Comparison of ENCODE assay signal across 8 cellular contexts in the genomic region with DNA sequence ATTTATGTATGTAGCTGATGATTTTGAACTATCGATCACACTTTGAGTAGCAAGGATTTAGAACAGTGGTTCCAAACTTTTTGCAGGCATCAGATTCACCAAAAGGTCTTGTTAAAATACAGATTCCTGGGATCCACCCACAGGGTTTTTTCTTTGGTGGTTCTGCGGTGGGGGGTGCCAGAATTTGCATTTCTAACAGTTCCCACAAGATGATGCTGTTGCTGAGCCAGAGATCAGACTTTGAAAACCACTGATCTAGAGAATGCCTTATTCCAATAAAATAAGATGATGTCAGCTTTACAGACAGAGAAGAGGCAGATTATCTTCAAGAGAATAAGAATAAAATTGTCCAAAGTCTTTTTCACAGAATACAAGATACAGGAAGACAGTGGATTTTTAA.
A peak's percentile ranks its signal among the peaks of the same experiment; 100 is the strongest.
DNase-seq lines count a peak whose midpoint lies in the region; ATAC-seq and TF ChIP-seq lines count a peak whose summit lies in the region.

No MANE protein-coding gene starts in this region.

- DNase-seq in DMS53 (lab: John Stamatoyannopoulos, UW) (peak; percentile 32), DMS53 treated with DMSO at 0.1 percent for 48 hours (lab: John Stamatoyannopoulos, UW; ENCODE audit: unreplicated experiment) (no peak), cardiac fibroblast (ENCODE audit: low read depth in 2 of 2) (peak; percentile 30 to 42), gastrocnemius medialis (no peak)

- in situ Hi-C loops in gastrocnemius medialis (cut with MboI; ENCODE audit: low sequenced_read_pairs in 4 of 4) = no loop called here

- no peaks in the 10 kb centered on the region for H3F3A ChIP-seq in Loucy (ENCODE audit: low read depth)
- no peaks in the 10 kb centered on the region for H3F3A ChIP-seq in neural cell (ENCODE audit: insufficient read depth, low read length, poor library complexity, severe bottlenecking)

- intact Hi-C loops in gastrocnemius medialis (cut with DNase I; ENCODE audit: low total_unique reads) = no loop called here

- H3K4me3 ChIP-seq in Loucy (ENCODE audit: low read length, poor library complexity, severe bottlenecking) (no peak overlapping the region), cardiac fibroblast (replicated peaks in 1 of 2; ENCODE audit: low read depth in 2 of 2, low read length in 2 of 2) (no peak overlapping the region), neural cell (ENCODE audit: low read length) (no peak overlapping the region), gastrocnemius medialis (no peak overlapping the region)

- TF ChIP-seq EP300 in neural cell (conservative IDR thresholded peaks at IDR 0.05; ENCODE audit: poor library complexity, severe bottlenecking) = no peak

- ATAC-seq in HG03378 (IDR thresholded peaks at IDR 0.05; ENCODE audit: unreplicated experiment) = no peak
- no peak for ATAC-seq in gastrocnemius medialis
- no peak for ATAC-seq in GM19452 (IDR thresholded peaks at IDR 0.05; ENCODE audit: unreplicated experiment)

- H3K9me3 ChIP-seq in Loucy (ENCODE audit: insufficient read depth, low read depth, low read length) (no peaks in the 10 kb centered on the region), neural cell (ENCODE audit: low read length) (no peaks in the 10 kb centered on the region), gastrocnemius medialis (no peaks in the 10 kb centered on the region)

- H3K79me2 ChIP-seq in Loucy (ENCODE audit: insufficient read depth, low read length) (no peaks in the 10 kb centered on the region), neural cell (replicated peaks; ENCODE audit: insufficient read depth, low read length) (no peaks in the 10 kb centered on the region)

- H3K9ac ChIP-seq in Loucy (ENCODE audit: low read depth, low read length, poor library complexity, severe bottlenecking) (no peak overlapping the region), neural cell (ENCODE audit: low read length) (no peak overlapping the region)

- H3K4me2 ChIP-seq in Loucy (ENCODE audit: low read depth, low read length, poor library complexity, severe bottlenecking) = no peak overlapping the region
- no peak overlapping the region for H3K4me2 ChIP-seq in neural cell (ENCODE audit: low read length)

- peak; percentile 65 for TF ChIP-seq CTCF in Loucy (conservative IDR thresholded peaks at IDR 0.05; ENCODE audit: low read length)
- TF ChIP-seq CTCF in cardiac fibroblast (IDR thresholded peaks at IDR 0.05; ENCODE audit: low read depth, low read length) = peak; percentile 39
- TF ChIP-seq CTCF in neural cell (IDR thresholded peaks at IDR 0.05; ENCODE audit: poor library complexity, severe bottlenecking) = peak; percentile 49
- no peak for TF ChIP-seq CTCF in gastrocnemius medialis (IDR thresholded peaks at IDR 0.05 in 4 of 5, conservative IDR thresholded peaks at IDR 0.05 in 1 of 5)

- H3K4me1 ChIP-seq in Loucy (ENCODE audit: insufficient read depth, low read length, poor library complexity, severe bottlenecking) (no peaks in the 10 kb centered on the region), gastrocnemius medialis (no peaks in the 10 kb centered on the region)

- no peak for TF ChIP-seq POLR2A in gastrocnemius medialis (IDR thresholded peaks at IDR 0.05)

- H4K20me1 ChIP-seq in Loucy (ENCODE audit: insufficient read depth, low read length, poor library complexity, severe bottlenecking) (no peaks in the 10 kb centered on the region), neural cell (ENCODE audit: insufficient read depth) (no peaks in the 10 kb centered on the region)

- peak; percentile 48 for TF ChIP-seq RAD21 in neural cell (conservative IDR thresholded peaks at IDR 0.05)

- no peaks in the 10 kb centered on the region for H3K36me3 ChIP-seq in Loucy (ENCODE audit: insufficient read depth, low read length)
- H3K36me3 ChIP-seq in neural cell (ENCODE audit: insufficient read depth, low read length) = no peaks in the 10 kb centered on the region
- H3K36me3 ChIP-seq in gastrocnemius medialis = no peaks in the 10 kb centered on the region

- H2AFZ ChIP-seq in Loucy (ENCODE audit: low read length) (no peak overlapping the region), neural cell (ENCODE audit: low read depth, low read length) (no peak overlapping the region)

- H3K9me2 ChIP-seq in Loucy (replicated peaks; ENCODE audit: low read depth, low read length) = no peaks in the 10 kb centered on the region
- no peaks in the 10 kb centered on the region for H3K9me2 ChIP-seq in neural cell (ENCODE audit: insufficient read depth, low read length)

- H3K27me3 ChIP-seq in Loucy (ENCODE audit: insufficient read depth, low read length, poor library complexity, severe bottlenecking) = peaks cover 3% of the 10 kb centered on the region
- H3K27me3 ChIP-seq in neural cell (ENCODE audit: insufficient read depth, low read depth, low read length) = no peaks in the 10 kb centered on the region
- H3K27me3 ChIP-seq in gastrocnemius medialis = no peaks in the 10 kb centered on the region

- H3K27ac ChIP-seq in neural cell (ENCODE audit: low read length) (no peak overlapping the region), gastrocnemius medialis (no peak overlapping the region)

TF ChIP-seq in neural cell, 6 proteins besides CTCF, POLR2A, EP300 and RAD21:
- peak; percentile 49 for TF ChIP-seq SMC3 (conservative IDR thresholded peaks at IDR 0.05; ENCODE audit: poor library complexity)
- no peak for TF ChIP-seq EZH2 (IDR thresholded peaks at IDR 0.05; ENCODE audit: borderline replicate concordance, insufficient read depth, low read length, poor library complexity, severe bottlenecking)

Comparison
In these comparisons a context has a peak if more than half of its experiments do, and no peak if none do; other contexts are left out.
1. DNase-seq: peak in DMS53 (single experiment) and cardiac fibroblast (2 of 2); none in DMS53 treated with DMSO at 0.1 percent for 48 hours (single experiment) and gastrocnemius medialis (0 of 2).
2. CTCF ChIP-seq: peak in Loucy (single experiment), cardiac fibroblast (single experiment) and neural cell (single experiment); none in gastrocnemius medialis (0 of 5).